Comparison of ENCODE assay signal across 8 cellular contexts in genomic region chr13:46492946-46493345, GRCh38.
DNase-seq lines count a peak whose midpoint lies in the region; ATAC-seq and TF ChIP-seq lines count a peak whose summit lies in the region.

No MANE protein-coding gene starts in this region.

- no peaks in the 10 kb centered on the region for H3K27me3 ChIP-seq in prostate gland (replicated peaks; ENCODE audit: insufficient read depth)

- no peak overlapping the region for H3K4me3 ChIP-seq in HFF-Myc (replicated peaks; ENCODE audit: low read depth, low read length)
- no peak overlapping the region for H3K4me3 ChIP-seq in prostate gland

- TF ChIP-seq POLR2A in prostate gland (IDR thresholded peaks at IDR 0.05) = no peak

- ATAC-seq in GM18511 (IDR thresholded peaks at IDR 0.05; ENCODE audit: unreplicated experiment) (no peak), HG02642 (IDR thresholded peaks at IDR 0.05; ENCODE audit: poor library complexity, unreplicated experiment) (no peak)

- POLR2A ChIA-PET in RWPE1 (lab: Yijun Ruan, JAX; ENCODE audit: low non-redundant PET) = no interaction called here

- no peaks in the 10 kb centered on the region for H3K4me1 ChIP-seq in prostate gland (replicated peaks)

- CTCF ChIA-PET in RWPE1 (lab: Yijun Ruan, JAX) = no interaction called here

- peak; percentile 46 for TF ChIP-seq CTCF in HFF-Myc (IDR thresholded peaks at IDR 0.05; ENCODE audit: low read depth, low read length, missing control alignments)
- peak; percentile 61 for TF ChIP-seq CTCF in RWPE1 (conservative IDR thresholded peaks at IDR 0.05; ENCODE audit: low read depth)
- peak in 3 of 4 experiments; percentile 58 to 74 (median 73) for TF ChIP-seq CTCF in prostate gland (IDR thresholded peaks at IDR 0.05)

- no peaks in the 10 kb centered on the region for H3K36me3 ChIP-seq in prostate gland

- WGBS in prostate gland = 0% methylated on average over 1 of the region's 1 CpG

- H3K27ac ChIP-seq in RWPE1 = no peak overlapping the region
- H3K27ac ChIP-seq in prostate gland = no peak overlapping the region

- H3K9me3 ChIP-seq in prostate gland = no peaks in the 10 kb centered on the region

- intact Hi-C loops in prostate gland (cut with DNase I) = loop anchor here (5.0 kb wide), 2 partner anchors 59 to 229 kb away; partner anchors contain the start of gene LRCH1

- DNase-seq in D341Med (ENCODE audit: low spot score) (peak; percentile 51), HFF-Myc (ENCODE audit: extremely low read depth, low read depth) (no peak), RWPE1 (ENCODE audit: low spot score) (peak; percentile 29), foreskin melanocyte (peak; percentile 55), prostate gland (ENCODE audit: low spot score) (peak; percentile 46), NCI-H128 (lab: John Stamatoyannopoulos, UW; ENCODE audit: unreplicated experiment) (no peak)

Comparison
In these comparisons a context has a peak if more than half of its experiments do, and no peak if none do; other contexts are left out.
1. DNase-seq: peak in D341Med (single experiment), RWPE1 (single experiment), foreskin melanocyte (single experiment) and prostate gland (single experiment); none in HFF-Myc (single experiment) and NCI-H128 (single experiment).
2. Peak in every context shown above with its lines, with median percentiles within 50 percentile points of each other: CTCF ChIP-seq.